31 cellular contexts compared by ENCODE assay signal in genomic region chr5:60178101-60178500, GRCh38.
DNase-seq lines count a peak whose midpoint lies in the region; ATAC-seq, FAIRE-seq and TF ChIP-seq lines count a peak whose summit lies in the region.
"Had no signal": no experiment of that assay in that cellular context is flagged by ENCODE, and none has a peak within 500 bp of the region (broad histone marks: within the 10 kb centered on the region; RNA-seq: fewer than 3 reads in every experiment).

No MANE protein-coding gene starts in this region.

- H3K27me3 Mint-ChIP-seq in neural progenitor cell (ENCODE audit: insufficient read depth, low read depth), result no peaks in the 10 kb centered on the region
- H3K27me3 Mint-ChIP-seq: activated CD4-positive, alpha-beta T cell treated with anti-CD3 and anti-CD28 coated beads, Interleukin-2, amount 10 ng/mL, durations not matched to agents 24 days and 14 days; activated naive CD8-positive, alpha-beta T cell treated with anti-CD3 and anti-CD28 coated beads, Interleukin-2, amount 10 ng/mL, durations not matched to agents 7 days and 5 days; brain; progenitor cell of endocrine pancreas; stimulated activated memory B cell treated with anti-CD40 and anti-IgM and Interleukin-4, amounts not matched to agents 10 μg/mL and 1 μg/mL and 100 μg/mL, for 72 hours; type B pancreatic cell had no signal

- no peaks in the 10 kb centered on the region for H3K9me3 ChIP-seq in neural progenitor cell (ENCODE audit: low read depth)
- H3K9me3 ChIP-seq: HAP-1, Peyer's patch had no signal

- H3K4me3 Mint-ChIP-seq in neural progenitor cell, result no peak overlapping the region
- H3K4me3 Mint-ChIP-seq: activated CD4-positive, alpha-beta T cell treated with anti-CD3 and anti-CD28 coated beads, Interleukin-2, amount 10 ng/mL, durations not matched to agents 24 days and 14 days; activated naive CD8-positive, alpha-beta T cell treated with anti-CD3 and anti-CD28 coated beads, Interleukin-2, amount 10 ng/mL, durations not matched to agents 7 days and 5 days; brain; stimulated activated memory B cell treated with anti-CD40 and anti-IgM and Interleukin-4, amounts not matched to agents 10 μg/mL and 1 μg/mL and 100 μg/mL, for 72 hours; type B pancreatic cell had no signal

- no peaks in the 10 kb centered on the region for H3K9me3 Mint-ChIP-seq in neural progenitor cell
- H3K9me3 Mint-ChIP-seq: activated CD4-positive, alpha-beta T cell treated with anti-CD3 and anti-CD28 coated beads, Interleukin-2, amount 10 ng/mL, durations not matched to agents 24 days and 14 days; type B pancreatic cell had no signal

- no peaks in the 10 kb centered on the region for H3K4me1 Mint-ChIP-seq in neural progenitor cell
- H3K4me1 Mint-ChIP-seq: activated CD4-positive, alpha-beta T cell treated with anti-CD3 and anti-CD28 coated beads, Interleukin-2, amount 10 ng/mL, durations not matched to agents 24 days and 14 days; activated naive CD8-positive, alpha-beta T cell treated with anti-CD3 and anti-CD28 coated beads, Interleukin-2, amount 10 ng/mL, durations not matched to agents 7 days and 5 days; brain; stimulated activated memory B cell treated with anti-CD40 and anti-IgM and Interleukin-4, amounts not matched to agents 10 μg/mL and 1 μg/mL and 100 μg/mL, for 72 hours had no signal

- no peak overlapping the region for H3K27ac ChIP-seq in neural progenitor cell
- H3K27ac ChIP-seq: BLaER1, Peyer's patch had no signal

- no peaks in the 10 kb centered on the region for H3K27me3 ChIP-seq in neural progenitor cell
- H3K27me3 ChIP-seq: BLaER1, Peyer's patch had no signal

- DNase-seq in GM19239 (ENCODE audit: insufficient read length, low spot score) (no peak), dermis microvascular lymphatic vessel endothelial cell (ENCODE audit: low read depth in 2 of 2) (peak; percentile 55 to 79), non-pigmented ciliary epithelial cell (ENCODE audit: low read depth) (peak; percentile 56), superior temporal gyrus (ENCODE audit: extremely low spot score) (no peak), neural progenitor cell (ENCODE audit: low spot score) (no peak)
- DNase-seq in stimulated activated CD4-positive, alpha-beta T cell treated with anti-CD3 and anti-CD28 coated beads, Interleukin-2, amount 100 ng/mL, for 48 hours, result no peak
- DNase-seq: activated CD4-positive, alpha-beta T cell treated with anti-CD3 and anti-CD28 coated beads, Interleukin-2, amount 10 ng/mL, durations not matched to agents 24 days and 14 days; activated CD8-positive, alpha-beta memory T cell treated with anti-CD3 and anti-CD28 coated beads for 24 hours; activated gamma-delta T cell; activated naive CD8-positive, alpha-beta T cell treated with anti-CD3 and anti-CD28 coated beads, Interleukin-2, amount 10 ng/mL, durations not matched to agents 7 days and 5 days; activated T-cell treated with anti-CD3 and anti-CD28 coated beads for 4 hours; cerebellar nuclear complex; DMS 273 treated with DMSO at 0.1 percent for 48 hours; Kasumi-1; left ventricle myocardium superior; NCI-H1436 treated with DMSO at 0.1 percent for 48 hours; NCI-H748 treated with DMSO at 0.1 percent for 48 hours; Peyer's patch; stimulated activated CD4-positive, alpha-beta T cell treated with anti-CD3 and anti-CD28 coated beads, Interleukin-15, amount 100 ng/mL, for 24 hours; T1000 had no signal

- ATAC-seq in SK-N-SH treated with all-trans-retinoic acid at 6 μM for 48 hours (peak; percentile 89), HG03175 (IDR thresholded peaks at IDR 0.05; ENCODE audit: unreplicated experiment) (no peak)
- ATAC-seq: GM12878; left ventricle myocardium superior; sciatic nerve; stimulated activated memory B cell treated with anti-CD40 and anti-IgM and Interleukin-4, amounts not matched to agents 10 μg/mL and 1 μg/mL and 100 μg/mL, for 72 hours had no signal

- H3K27ac Mint-ChIP-seq in neural progenitor cell, result no peak overlapping the region
- H3K27ac Mint-ChIP-seq: activated CD4-positive, alpha-beta T cell treated with anti-CD3 and anti-CD28 coated beads, Interleukin-2, amount 10 ng/mL, durations not matched to agents 24 days and 14 days; activated naive CD8-positive, alpha-beta T cell treated with anti-CD3 and anti-CD28 coated beads, Interleukin-2, amount 10 ng/mL, durations not matched to agents 7 days and 5 days; progenitor cell of endocrine pancreas; stimulated activated memory B cell treated with anti-CD40 and anti-IgM and Interleukin-4, amounts not matched to agents 10 μg/mL and 1 μg/mL and 100 μg/mL, for 72 hours; type B pancreatic cell had no signal

- no peaks in the 10 kb centered on the region for H3K79me2 ChIP-seq in neural progenitor cell (ENCODE audit: low read depth)

- H3F3A ChIP-seq in neural progenitor cell (ENCODE audit: low read depth), result no peaks in the 10 kb centered on the region

- no peaks in the 10 kb centered on the region for H3K4me1 ChIP-seq in neural progenitor cell
- H3K4me1 ChIP-seq: HAP-1, Peyer's patch had no signal

- H4K20me1 ChIP-seq in neural progenitor cell (ENCODE audit: low read depth), result no peaks in the 10 kb centered on the region
- H4K20me1 ChIP-seq: BLaER1 had no signal

- H3K36me3 ChIP-seq in neural progenitor cell, result no peaks in the 10 kb centered on the region
- H3K36me3 ChIP-seq: BLaER1, HAP-1, Peyer's patch had no signal

- H3K9ac ChIP-seq in neural progenitor cell, result no peak overlapping the region
- H3K9ac ChIP-seq: BLaER1 had no signal

- no peak overlapping the region for H3K4me3 ChIP-seq in neural progenitor cell
- H3K4me3 ChIP-seq: BLaER1, GM12878, HAP-1, Peyer's patch had no signal

- no peak overlapping the region for H2AFZ ChIP-seq in neural progenitor cell (replicated peaks)

- no peaks in the 10 kb centered on the region for H3K36me3 Mint-ChIP-seq in neural progenitor cell
- H3K36me3 Mint-ChIP-seq: activated naive CD8-positive, alpha-beta T cell treated with anti-CD3 and anti-CD28 coated beads, Interleukin-2, amount 10 ng/mL, durations not matched to agents 7 days and 5 days; brain; type B pancreatic cell had no signal

- FAIRE-seq in GM19239 (lab: Jason Lieb, UNC), result peak; percentile 4
- FAIRE-seq: GM12878, islet of Langerhans had no signal

- no peak overlapping the region for H3K4me2 ChIP-seq in neural progenitor cell
- H3K4me2 ChIP-seq: BLaER1 had no signal

- no peak for TF ChIP-seq CTCF in neural progenitor cell (IDR thresholded peaks at IDR 0.05)

TF ChIP-seq in SK-N-SH treated with all-trans-retinoic acid at 6 μM for 48 hours, 23 proteins besides CTCF, POLR2A, EP300 and RAD21:
- TF ChIP-seq ISL1 (CRISPR knock-in tag; IDR thresholded peaks at IDR 0.05) (peak; percentile 54), ZFP30 (CRISPR knock-in tag; IDR thresholded peaks at IDR 0.05) (no peak), SNAI2 (CRISPR knock-in tag; IDR thresholded peaks at IDR 0.05) (no peak), ARNTL (CRISPR knock-in tag; IDR thresholded peaks at IDR 0.05; ENCODE audit: borderline replicate concordance, low read depth) (no peak), ZNF565 (CRISPR knock-in tag; conservative IDR thresholded peaks at IDR 0.05; ENCODE audit: low read depth) (no peak), POU6F1 (CRISPR knock-in tag; IDR thresholded peaks at IDR 0.05; ENCODE audit: borderline replicate concordance, low read depth) (no peak), TSHZ2 (CRISPR knock-in tag; IDR thresholded peaks at IDR 0.05) (no peak)

Comparison
In these comparisons a context has a peak if more than half of its experiments do, and no peak if none do; other contexts are left out.
1. DNase-seq: peak in dermis microvascular lymphatic vessel endothelial cell (2 of 2) and non-pigmented ciliary epithelial cell (single experiment); none in GM19239 (single experiment), stimulated activated CD4-positive, alpha-beta T cell treated with anti-CD3 and anti-CD28 coated beads, Interleukin-2, amount 100 ng/mL, for 48 hours (0 of 2), superior temporal gyrus (single experiment) and neural progenitor cell (single experiment).